ENCODE assay signal across 9 cellular contexts in the genomic region with DNA sequence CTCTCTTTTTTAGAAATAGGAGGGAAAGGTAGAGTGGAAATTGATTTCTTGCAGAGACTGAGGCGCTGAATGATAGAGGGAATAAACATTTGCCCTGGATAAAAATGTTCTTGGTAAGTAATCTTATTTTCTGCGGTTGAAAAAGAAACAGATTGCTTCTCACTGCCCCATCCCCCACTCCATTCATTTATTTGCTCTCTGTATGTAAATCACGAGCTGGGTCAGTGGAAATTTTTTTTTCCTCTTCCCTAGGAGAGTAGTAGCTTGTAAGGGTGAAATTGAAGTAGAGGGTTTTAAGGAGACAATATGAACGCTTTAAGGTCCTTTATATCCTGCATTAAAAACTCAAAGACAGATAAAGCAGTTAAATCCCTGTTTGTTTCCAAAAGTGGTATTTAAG. TPM values are rescaled to one million over a fixed set of nuclear protein-coding genes. Genes with fewer than 3 reads are reported as not detected.
DNase-seq lines count a peak whose midpoint lies in the region; ATAC-seq and TF ChIP-seq lines count a peak whose summit lies in the region.
"Had no signal": no experiment of that assay in that cellular context is flagged by ENCODE, and none has a peak within 500 bp of the region (broad histone marks: within the 10 kb centered on the region; RNA-seq: fewer than 3 reads in every experiment).

No MANE protein-coding gene starts in this region.

- no peaks in the 10 kb centered on the region for H3K9me1 ChIP-seq in IMR-90 (ENCODE audit: insufficient read depth, low read length)

- no TSS peak for BruUV-seq in IMR-90 (replicated peaks; lab: Mats Ljungman, UMichigan)

- in situ Hi-C loops in IMR-90 (cut with MboI; ENCODE audit: low sequenced_read_pairs), result no loop called here

- H3K4me3 Mint-ChIP-seq in CD8-positive, alpha-beta T cell, result no peak overlapping the region

- no peak overlapping the region for H3K27ac Mint-ChIP-seq in activated naive CD4-positive, alpha-beta T cell treated with anti-CD3 and anti-CD28 coated beads, Interleukin-2, amount 50 U/mL, for 72 hours
- no peak overlapping the region for H3K27ac Mint-ChIP-seq in CD8-positive, alpha-beta T cell

- H2BK15ac ChIP-seq in IMR-90 (ENCODE audit: low read depth, low read length), result no peak overlapping the region

- dilution Hi-C loops in IMR-90 (cut with HindIII; ENCODE audit: low sequenced_read_pairs, unreplicated experiment), result no loop called here

- peak; percentile 3; the same call in 1 of the 2 replicates for ATAC-seq in IMR-90 (ENCODE audit: low read depth)
- peak; percentile 4 for ATAC-seq in SK-N-SH treated with all-trans-retinoic acid at 6 μM for 48 hours
- ATAC-seq in activated naive CD4-positive, alpha-beta T cell treated with anti-CD3 and anti-CD28 coated beads, Interleukin-2, amount 50 U/mL, for 72 hours, result no peak
- no peak for ATAC-seq in GM21723 (IDR thresholded peaks at IDR 0.05; ENCODE audit: unreplicated experiment)
- ATAC-seq in foreskin keratinocyte, result no peak
- no peak for ATAC-seq in CD8-positive, alpha-beta T cell

- CTCF ChIA-PET in IMR-90 (lab: Yijun Ruan, JAX), result interaction anchor here (1.2 kb wide), 1 partner anchor 15 kb away, joined by 5 read pairs; no protein-coding TSS in a partner anchor
- CTCF ChIA-PET in CD8-positive, alpha-beta T cell (lab: Charles Lee), result no interaction called here

- H3K14ac ChIP-seq in IMR-90 (replicated peaks; ENCODE audit: low read depth, low read length), result no peak overlapping the region

- H3K9ac ChIP-seq in IMR-90 (ENCODE audit: low read depth, low read length), result no peak overlapping the region

- H2AK5ac ChIP-seq in IMR-90 (ENCODE audit: low read depth, low read length), result no peak overlapping the region

- H3K4ac ChIP-seq in IMR-90 (ENCODE audit: low read depth, low read length), result no peak overlapping the region

- whole genome bisulfite sequencing in IMR-90 (ENCODE audit: extremely low coverage in 2 of 2, insufficient read length in 1 of 2), 2 experiments, result no CpG with 5 or more reads among the region's 4 CpGs
- WGBS in stomach, 5 donors, result 2 to 8% (median 7%) methylated on average over 4 of the region's 4 CpGs

- H2BK120ac ChIP-seq in IMR-90 (ENCODE audit: low read depth, low read length), result no peak overlapping the region

- H3K27me3 Mint-ChIP-seq in CD8-positive, alpha-beta T cell (ENCODE audit: low read depth), result peaks cover 9% of the 10 kb centered on the region

- H2BK20ac ChIP-seq in IMR-90 (ENCODE audit: low read depth, low read length), result no peak overlapping the region

- peaks cover 0 to 20% of the 10 kb centered on the region in 2 donors for H3K36me3 Mint-ChIP-seq in activated naive CD4-positive, alpha-beta T cell treated with anti-CD3 and anti-CD28 coated beads, Interleukin-2, amount 50 U/mL, for 72 hours
- H3K36me3 Mint-ChIP-seq in CD8-positive, alpha-beta T cell, result no peaks in the 10 kb centered on the region

- DNase-seq in IMR-90 (peak; percentile 5), stomach (no peak), foreskin keratinocyte (no peak)
- DNase-seq in activated naive CD4-positive, alpha-beta T cell treated with anti-CD3 and anti-CD28 coated beads, Interleukin-2, amount 50 U/mL, for 72 hours (ENCODE audit: low spot score in 2 of 2), result no peak
- DNase-seq in CD8-positive, alpha-beta T cell, result no peak

- no peak overlapping the region for H2BK5ac ChIP-seq in IMR-90 (ENCODE audit: low read depth, low read length, poor library complexity, severe bottlenecking)

- no peaks in the 10 kb centered on the region for H3K9me3 ChIP-seq in IMR-90 (ENCODE audit: control insufficient read depth, insufficient read depth, low read length)
- H3K9me3 ChIP-seq in stomach, result no peaks in the 10 kb centered on the region
- H3K9me3 ChIP-seq in CD8-positive, alpha-beta T cell (ENCODE audit: low read length), result no peaks in the 10 kb centered on the region
- H3K9me3 ChIP-seq: pancreas had no signal

- intact Hi-C loops in IMR-90 (cut with micrococcal nuclease), result loop anchor here (10.0 kb wide), 1 partner anchor 276 kb away; no protein-coding TSS in a partner anchor
- intact Hi-C loops in stomach (cut with DNase I; ENCODE audit: low total_unique reads), result no loop called here
- intact Hi-C loops in CD8-positive, alpha-beta T cell (cut with DNase I, micrococcal nuclease), result no loop called here

- H3K4me2 ChIP-seq in IMR-90 (ENCODE audit: low read depth, low read length), result peak overlapping the region; percentile 90

- H2AK9ac ChIP-seq in IMR-90 (replicated peaks; ENCODE audit: low read depth, low read length, poor library complexity), result no peak overlapping the region

- no peaks in the 10 kb centered on the region for H4K20me1 ChIP-seq in IMR-90 (ENCODE audit: insufficient read depth, low read length)

- H3K36me3 ChIP-seq in IMR-90 (ENCODE audit: control insufficient read depth, insufficient read depth, low read length), result no peaks in the 10 kb centered on the region
- H3K36me3 ChIP-seq in stomach, result no peaks in the 10 kb centered on the region
- H3K36me3 ChIP-seq in CD8-positive, alpha-beta T cell (ENCODE audit: insufficient read depth, low read length), result no peaks in the 10 kb centered on the region
- H3K36me3 ChIP-seq: pancreas had no signal

- H3K27me3 ChIP-seq in IMR-90 (ENCODE audit: control insufficient read depth, insufficient read depth, low read length) (no peaks in the 10 kb centered on the region; the same call in 1 of the 2 replicates), stomach (peaks cover 0 to 53% (median 51%) of the 10 kb centered on the region in 3 donors), foreskin keratinocyte (peaks cover 54% of the 10 kb centered on the region)
- no peaks in the 10 kb centered on the region for H3K27me3 ChIP-seq in CD8-positive, alpha-beta T cell (ENCODE audit: insufficient read depth, low read length)

- H3K79me1 ChIP-seq in IMR-90 (ENCODE audit: low read depth in 1 of 2, low read length in 2 of 2), result no peaks in the 10 kb centered on the region

- POLR2A ChIA-PET in IMR-90 (lab: Charles Lee; ENCODE audit: unreplicated experiment), result no interaction called here
- POLR2A ChIA-PET in CD8-positive, alpha-beta T cell (lab: Charles Lee), result no interaction called here

- H3K23ac ChIP-seq in IMR-90 (ENCODE audit: low read depth, low read length), result no peak overlapping the region

- no peak overlapping the region for H4K5ac ChIP-seq in IMR-90 (ENCODE audit: low read depth, low read length)

- no peak for TF ChIP-seq RAD21 in IMR-90 (IDR thresholded peaks at IDR 0.05; ENCODE audit: low read length)

- H3K4me1 Mint-ChIP-seq in CD8-positive, alpha-beta T cell (ENCODE audit: low read depth), result peaks cover 3% of the 10 kb centered on the region

- H3K18ac ChIP-seq in IMR-90 (ENCODE audit: low read depth, low read length), result no peak overlapping the region

- no peak for TF ChIP-seq CTCF in IMR-90 (conservative IDR thresholded peaks at IDR 0.05; ENCODE audit: low read depth, low read length)
- TF ChIP-seq CTCF in stomach (IDR thresholded peaks at IDR 0.05), result no peak
- TF ChIP-seq CTCF in foreskin keratinocyte (conservative IDR thresholded peaks at IDR 0.05), result no peak
- TF ChIP-seq CTCF in CD8-positive, alpha-beta T cell (IDR thresholded peaks at IDR 0.05), result no peak

- H3K56ac ChIP-seq in IMR-90 (ENCODE audit: extremely low read depth, insufficient read depth, low read length), result no peak overlapping the region

- TF ChIP-seq POLR2A in IMR-90 (IDR thresholded peaks at IDR 0.05; ENCODE audit: low read depth, low read length) (no peak), stomach (IDR thresholded peaks at IDR 0.05) (no peak)

- no peak overlapping the region for H4K91ac ChIP-seq in IMR-90 (ENCODE audit: insufficient read depth, low read depth, low read length)

- peaks cover 0 to 2% of the 10 kb centered on the region in 2 donors for H3K9me3 Mint-ChIP-seq in activated naive CD4-positive, alpha-beta T cell treated with anti-CD3 and anti-CD28 coated beads, Interleukin-2, amount 50 U/mL, for 72 hours
- peaks cover 4% of the 10 kb centered on the region for H3K9me3 Mint-ChIP-seq in CD8-positive, alpha-beta T cell

- H3K27ac ChIP-seq in IMR-90 (ENCODE audit: insufficient read depth, low read length) (no peak overlapping the region), stomach (no peak overlapping the region), foreskin keratinocyte (no peak overlapping the region)
- no peak overlapping the region for H3K27ac ChIP-seq in CD8-positive, alpha-beta T cell (ENCODE audit: low read depth, low read length)
- H3K27ac ChIP-seq: pancreas had no signal

- H2AFZ ChIP-seq in IMR-90 (replicated peaks; ENCODE audit: low read length, poor library complexity), result peak overlapping the region; percentile 93

- no peak for TF ChIP-seq EP300 in stomach (IDR thresholded peaks at IDR 0.05)

- H3K4me1 ChIP-seq in IMR-90 (ENCODE audit: control insufficient read depth, insufficient read depth, low read length) (no peaks in the 10 kb centered on the region), stomach (peaks cover 4 to 44% (median 29%) of the 10 kb centered on the region in 4 donors), foreskin keratinocyte (no peaks in the 10 kb centered on the region)
- H3K4me1 ChIP-seq in CD8-positive, alpha-beta T cell (ENCODE audit: insufficient read depth, low read length), result no peaks in the 10 kb centered on the region

- no peak overlapping the region for H4K8ac ChIP-seq in IMR-90 (ENCODE audit: low read depth in 2 of 2, low read length in 2 of 2)

- H3K4me3 ChIP-seq in IMR-90 (ENCODE audit: insufficient read depth, low read depth, low read length), result peak overlapping the region; percentile 52
- H3K4me3 ChIP-seq in iPS-11a (ENCODE audit: low read depth, low read length), result peak overlapping the region; percentile 79
- peak overlapping the region; percentile 26 to 47 (median 36) for H3K4me3 ChIP-seq in stomach
- no peak overlapping the region for H3K4me3 ChIP-seq in CD8-positive, alpha-beta T cell (ENCODE audit: low read depth, low read length)

TF ChIP-seq in IMR-90, 13 proteins besides CTCF, POLR2A, EP300 and RAD21 (continues in another document):
- TF ChIP-seq SMC3 (IDR thresholded peaks at IDR 0.05; ENCODE audit: low read depth, low read length), result no peak

TF ChIP-seq in SK-N-SH treated with all-trans-retinoic acid at 6 μM for 48 hours, 23 proteins besides CTCF, POLR2A, EP300 and RAD21 (continues in another document):
- TF ChIP-seq OSR1 (CRISPR knock-in tag; IDR thresholded peaks at IDR 0.05), result no peak

RNA-seq across cellular contexts. Expression of a gene that starts 1.4 kb away (rescaled TPM):
- under 0.01 and 0.36 TPM in 2 replicates for total RNA-seq in IMR-90 (2012; rRNA removed)
- 0.09 and 0.15 TPM in 2 replicates for polyA plus RNA-seq in IMR-90 (2012; rRNA removed)
- polyA plus RNA-seq in IMR-90 (2012; cell fraction: cytosol; rRNA removed), result 0.02 and 0.08 TPM in 2 replicates
- not detected in 2 replicates for polyA plus RNA-seq in IMR-90 (2012; cell fraction: nucleus; rRNA removed; ENCODE audit: low replicate concordance)
- total RNA-seq in stomach, result 10 to 100 TPM in 2 of 5 donors, not detected in 3; 14.7 to 25.5 TPM
- under 1 TPM in 2 of 3 donors, not detected in 1; 0.06 to 0.10 TPM for polyA plus RNA-seq in stomach
- not detected for total RNA-seq in activated naive CD4-positive, alpha-beta T cell treated with anti-CD3 and anti-CD28 coated beads, Interleukin-2, amount 50 U/mL, for 72 hours
- not detected in 2 replicates for total RNA-seq in foreskin keratinocyte
- not detected in 2 replicates for polyA plus RNA-seq in foreskin keratinocyte
- not detected for total RNA-seq in CD8-positive, alpha-beta T cell

Comparison
In these comparisons a context has a peak if more than half of its experiments do, and no peak if none do; other contexts are left out.
1. ATAC-seq: peak in IMR-90 (single experiment) and SK-N-SH treated with all-trans-retinoic acid at 6 μM for 48 hours (single experiment); none in activated naive CD4-positive, alpha-beta T cell treated with anti-CD3 and anti-CD28 coated beads, Interleukin-2, amount 50 U/mL, for 72 hours (0 of 2), GM21723 (single experiment), foreskin keratinocyte (single experiment) and CD8-positive, alpha-beta T cell (single experiment).